ENCODE assay signal across 8 cellular contexts in genomic region chr3:42539871-42540714, GRCh38. TPM values are rescaled to one million over a fixed set of nuclear protein-coding genes. Genes with fewer than 3 reads are reported as not detected.
DNase-seq lines count a peak whose midpoint lies in the region; ATAC-seq and TF ChIP-seq lines count a peak whose summit lies in the region.

No MANE protein-coding gene starts in this region.

- ATAC-seq in mucosa of descending colon, result peak; percentile 81
- ATAC-seq in stimulated activated naive B cell treated with anti-CD40 and anti-IgM and Interleukin-4, amounts not matched to agents 10 μg/mL and 1 μg/mL and 100 μg/mL, for 72 hours (replicated peaks), result peak; percentile 71 to 74

- no peak overlapping the region for H3K27ac ChIP-seq in dorsolateral prefrontal cortex

- H3K4me3 Mint-ChIP-seq in stimulated activated naive B cell treated with anti-CD40 and anti-IgM and Interleukin-4, amounts not matched to agents 10 μg/mL and 1 μg/mL and 100 μg/mL, for 72 hours, result no peak overlapping the region

- no peaks in the 10 kb centered on the region for H3K27me3 ChIP-seq in dorsolateral prefrontal cortex

- H3K4me3 ChIP-seq in dorsolateral prefrontal cortex (no peak overlapping the region), mucosa of descending colon (no peak overlapping the region)

- intact Hi-C loops in dorsolateral prefrontal cortex (cut with DNase I) (loop anchor here (2.0 to 10.0 kb wide), 4 partner anchors 38 to 415 kb away; partner anchors contain the start of gene VIPR1 (in 1 of the 2)), mucosa of descending colon (cut with DNase I, micrococcal nuclease) (loop anchor here in 1 of 2 donors (5.0 kb wide), 1 partner anchor 43 kb away; no protein-coding TSS in a partner anchor)

- H3K36me3 Mint-ChIP-seq in stimulated activated naive B cell treated with anti-CD40 and anti-IgM and Interleukin-4, amounts not matched to agents 10 μg/mL and 1 μg/mL and 100 μg/mL, for 72 hours, result no peaks in the 10 kb centered on the region

- TF ChIP-seq CTCF in dorsolateral prefrontal cortex (IDR thresholded peaks at IDR 0.05 in 54 of 56, conservative IDR thresholded peaks at IDR 0.05 in 2 of 56; ENCODE audit: low read depth in 1 of 56, partially characterized antibody in 56 of 56) (peak; percentile 50 to 87 (median 72)), mucosa of descending colon (IDR thresholded peaks at IDR 0.05) (peak; percentile 73)

- H3K4me1 ChIP-seq in mucosa of descending colon (ENCODE audit: low read depth), result peaks cover 15% of the 10 kb centered on the region

- no peaks in the 10 kb centered on the region for H3K9me3 Mint-ChIP-seq in stimulated activated naive B cell treated with anti-CD40 and anti-IgM and Interleukin-4, amounts not matched to agents 10 μg/mL and 1 μg/mL and 100 μg/mL, for 72 hours

- peaks cover 0 to 2% of the 10 kb centered on the region in 2 donors for H3K4me1 Mint-ChIP-seq in stimulated activated naive B cell treated with anti-CD40 and anti-IgM and Interleukin-4, amounts not matched to agents 10 μg/mL and 1 μg/mL and 100 μg/mL, for 72 hours

- H3K36me3 ChIP-seq in mucosa of descending colon (ENCODE audit: low read depth), result no peaks in the 10 kb centered on the region

- no peaks in the 10 kb centered on the region for H3K9me3 ChIP-seq in mucosa of descending colon

- DNase-seq in NCI-H1105 treated with DMSO at 0.1 percent for 48 hours (lab: John Stamatoyannopoulos, UW) (peak; percentile 9), NCI-H1105 (lab: John Stamatoyannopoulos, UW) (no peak), HuH-7 (ENCODE audit: low spot score) (peak; percentile 94), dorsolateral prefrontal cortex (peak in 2 of 10 donors; percentile 32 to 33), mucosa of descending colon (peak; percentile 75 to 89 (median 81)), UCSD-AML1 (lab: John Stamatoyannopoulos, UW; ENCODE audit: unreplicated experiment) (no peak)
- peak; percentile 74 for DNase-seq in activated CD4-positive, alpha-beta T cell treated with anti-CD3 and anti-CD28 coated beads for 48 hours
- peak; percentile 33 for DNase-seq in stimulated activated naive B cell treated with anti-CD40 and anti-IgM and Interleukin-4, amounts not matched to agents 10 μg/mL and 1 μg/mL and 100 μg/mL, for 72 hours

- no peak overlapping the region for H3K27ac Mint-ChIP-seq in stimulated activated naive B cell treated with anti-CD40 and anti-IgM and Interleukin-4, amounts not matched to agents 10 μg/mL and 1 μg/mL and 100 μg/mL, for 72 hours

- peaks cover 3 to 6% of the 10 kb centered on the region in 2 donors for H3K27me3 Mint-ChIP-seq in stimulated activated naive B cell treated with anti-CD40 and anti-IgM and Interleukin-4, amounts not matched to agents 10 μg/mL and 1 μg/mL and 100 μg/mL, for 72 hours

RNA-seq across cellular contexts. Expression of gene VIPR1, which starts 37.6 kb away (rescaled TPM):
- total RNA-seq in dorsolateral prefrontal cortex (10 to 100 TPM; 15.9 to 69.4 (median 40.2) TPM), mucosa of descending colon (100 to 1,000 TPM in 2 of 3 donors, 10 to 100 TPM in 1; 68.9 to 202 (median 148) TPM)

RNA-seq across cellular contexts. Expression of gene SEC22C, which starts 41.7 kb away (rescaled TPM):
- 10 to 100 TPM; 37.5 to 76.6 (median 57.6) TPM for total RNA-seq in dorsolateral prefrontal cortex
- total RNA-seq in mucosa of descending colon, result 10 to 100 TPM in 2 of 3 donors, 1 to 10 TPM in 1; 9.3 to 34.2 (median 18.3) TPM

RNA-seq across cellular contexts. Expression of gene SS18L2, which starts 50.6 kb away (rescaled TPM):
- total RNA-seq in dorsolateral prefrontal cortex (10 to 100 TPM; 13.0 to 41.1 (median 28.2) TPM), mucosa of descending colon (10 to 100 TPM; 17.5 to 19.6 (median 17.7) TPM)

Comparison
In these comparisons a context has a peak if more than half of its experiments do, and no peak if none do; other contexts are left out.
1. DNase-seq: peak in NCI-H1105 treated with DMSO at 0.1 percent for 48 hours (single experiment), HuH-7 (single experiment), activated CD4-positive, alpha-beta T cell treated with anti-CD3 and anti-CD28 coated beads for 48 hours (single experiment), mucosa of descending colon (3 of 3) and stimulated activated naive B cell treated with anti-CD40 and anti-IgM and Interleukin-4, amounts not matched to agents 10 μg/mL and 1 μg/mL and 100 μg/mL, for 72 hours (single experiment); none in NCI-H1105 (single experiment) and UCSD-AML1 (single experiment).